ENCODE assay signal across 11 cellular contexts in the genomic region with DNA sequence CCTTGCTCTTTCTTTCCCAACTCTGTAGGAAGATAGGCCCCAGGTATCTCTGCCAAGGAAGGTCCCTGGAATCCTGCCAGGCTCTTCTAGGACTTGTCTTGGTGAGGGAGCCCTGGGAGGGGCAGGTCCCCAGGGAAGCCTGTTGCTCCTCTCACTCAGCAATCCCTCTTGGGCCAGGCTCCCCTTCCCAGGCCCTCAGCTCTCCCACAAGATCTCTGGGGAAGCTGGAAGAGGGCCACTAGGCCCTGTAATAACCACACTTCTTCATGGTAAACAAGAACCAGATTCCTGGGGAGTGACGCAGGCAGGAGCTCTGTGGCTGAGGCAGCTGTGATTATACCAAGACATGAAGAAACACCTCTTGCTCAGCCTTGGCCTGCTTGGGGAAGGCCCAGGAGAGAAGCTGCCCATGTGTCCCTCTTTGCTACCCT. TPM values are rescaled to one million over a fixed set of nuclear protein-coding genes. Genes with fewer than 3 reads are reported as not detected.
DNase-seq lines count a peak whose midpoint lies in the region; ATAC-seq, FAIRE-seq and TF ChIP-seq lines count a peak whose summit lies in the region.
"Had no signal": no experiment of that assay in that cellular context is flagged by ENCODE, and none has a peak within 500 bp of the region (broad histone marks: within the 10 kb centered on the region; RNA-seq: fewer than 3 reads in every experiment).

No MANE protein-coding gene starts in this region.

- peak overlapping the region; percentile 6 to 16 for H3K9ac ChIP-seq in duodenal mucosa (ENCODE audit: low read depth in 1 of 2, low read length in 2 of 2)
- no peak overlapping the region for H3K9ac ChIP-seq in MM.1S (ENCODE audit: low read length)

- no peaks in the 10 kb centered on the region for H3K9me2 ChIP-seq in MM.1S (replicated peaks; ENCODE audit: insufficient read depth, low read length)

- peaks cover 8% of the 10 kb centered on the region for H3K4me1 Mint-ChIP-seq in activated CD8-positive, alpha-beta memory T cell treated with anti-CD3 and anti-CD28 coated beads, Interleukin-2, amount 10 ng/mL, durations not matched to agents 7 days and 5 days

- TF ChIP-seq EP300 in A549 (IDR thresholded peaks at IDR 0.05), result no peak

- H2AFZ ChIP-seq in MM.1S (ENCODE audit: low read length), result no peak overlapping the region

- no peaks in the 10 kb centered on the region for H3K79me2 ChIP-seq in MM.1S (ENCODE audit: low read length)

- POLR2A ChIA-PET in A549 (lab: Yijun Ruan, JAX), result interaction anchor here (1.1 to 2.1 kb wide), 3 partner anchors 10 to 62 kb away, joined by 3 to 17 read pairs (median 6); partner anchors contain the start of genes DYRK3, EIF2D and MAPKAPK2

- CTCF ChIA-PET in A549 (lab: Yijun Ruan, JAX), result interaction anchor here (0.6 to 6.6 kb wide), 13 partner anchors 10 to 741 kb away, joined by 3 to 97 read pairs (median 5); partner anchors contain the start of gene DYRK3
- CTCF ChIA-PET in activated CD8-positive, alpha-beta memory T cell treated with anti-CD3 and anti-CD28 coated beads, Interleukin-2, amount 10 ng/mL, durations not matched to agents 7 days and 5 days (lab: Charles Lee), result interaction anchor here (11.9 kb wide), 1 partner anchor 14 kb away, joined by 134 read pairs; no protein-coding TSS in a partner anchor

- H3K4me2 ChIP-seq in A549 (peak overlapping the region; percentile 47), MM.1S (ENCODE audit: low read depth, low read length) (no peak overlapping the region)

- H3K9me3 ChIP-seq in A549, result no peaks in the 10 kb centered on the region
- H3K9me3 ChIP-seq in duodenal mucosa (ENCODE audit: control insufficient read depth in 1 of 2, low read length in 2 of 2), result no peaks in the 10 kb centered on the region
- no peaks in the 10 kb centered on the region for H3K9me3 ChIP-seq in muscle layer of duodenum (ENCODE audit: control insufficient read depth in 1 of 2, low read length in 2 of 2)
- H3K9me3 ChIP-seq in MM.1S (replicated peaks; ENCODE audit: insufficient read depth, low read length), result no peaks in the 10 kb centered on the region

- H3K27ac ChIP-seq in A549 (peak overlapping the region; percentile 64 to 84), duodenal mucosa (ENCODE audit: low read depth, low read length) (peak overlapping the region; percentile 55), muscle layer of duodenum (ENCODE audit: low read length) (peak overlapping the region; percentile 76), MM.1S (ENCODE audit: low read length) (no peak overlapping the region)

- H3K27ac Mint-ChIP-seq in activated CD8-positive, alpha-beta memory T cell treated with anti-CD3 and anti-CD28 coated beads, Interleukin-2, amount 10 ng/mL, durations not matched to agents 7 days and 5 days, result no peak overlapping the region
- H3K27ac Mint-ChIP-seq: activated T-helper 1 cell treated with anti-CD3 and anti-CD28 coated beads, Interleukin-12 subunit alpha, Interleukin-12 subunit beta, Interleukin-2, Interleukin-4 antibody, amounts not matched to agents 30 ng/mL and 10 ng/mL and 1 ng/mL, durations not matched to agents 14 hours and 24 hours and 36 hours; memory B cell had no signal

- H3K9me3 Mint-ChIP-seq in activated CD8-positive, alpha-beta memory T cell treated with anti-CD3 and anti-CD28 coated beads, Interleukin-2, amount 10 ng/mL, durations not matched to agents 7 days and 5 days (ENCODE audit: low read depth), result no peaks in the 10 kb centered on the region
- H3K9me3 Mint-ChIP-seq: activated T-helper 1 cell treated with anti-CD3 and anti-CD28 coated beads, Interleukin-12 subunit alpha, Interleukin-12 subunit beta, Interleukin-2, Interleukin-4 antibody, amounts not matched to agents 30 ng/mL and 10 ng/mL and 1 ng/mL, durations not matched to agents 14 hours and 24 hours and 36 hours; memory B cell had no signal

- peaks cover 7% of the 10 kb centered on the region for H3K27me3 Mint-ChIP-seq in activated CD8-positive, alpha-beta memory T cell treated with anti-CD3 and anti-CD28 coated beads, Interleukin-2, amount 10 ng/mL, durations not matched to agents 7 days and 5 days
- H3K27me3 Mint-ChIP-seq: memory B cell had no signal

- TF ChIP-seq POLR2A in A549 (IDR thresholded peaks at IDR 0.05; ENCODE audit: low read length), result no peak

- peaks cover 29% of the 10 kb centered on the region for H3K4me1 ChIP-seq in A549
- H3K4me1 ChIP-seq in duodenal mucosa (ENCODE audit: control insufficient read depth in 1 of 2, insufficient read depth in 2 of 2, low read length in 2 of 2), result peaks cover 43 to 54% of the 10 kb centered on the region in 2 donors
- H3K4me1 ChIP-seq in muscle layer of duodenum (ENCODE audit: control insufficient read depth in 1 of 2, insufficient read depth in 2 of 2, low read length in 2 of 2), result peaks cover 31 to 32% of the 10 kb centered on the region in 2 donors
- peaks cover 54% of the 10 kb centered on the region for H3K4me1 ChIP-seq in MM.1S (ENCODE audit: low read length)

- no peaks in the 10 kb centered on the region for H3K36me3 ChIP-seq in duodenal mucosa (ENCODE audit: control insufficient read depth in 1 of 2, insufficient read depth in 2 of 2, low read length in 2 of 2)
- no peaks in the 10 kb centered on the region for H3K36me3 ChIP-seq in muscle layer of duodenum (ENCODE audit: control insufficient read depth in 1 of 2, insufficient read depth in 2 of 2, low read length in 2 of 2)
- H3K36me3 ChIP-seq in MM.1S (replicated peaks; ENCODE audit: insufficient read depth, low read length), result no peaks in the 10 kb centered on the region

- H3K4me3 Mint-ChIP-seq in activated CD8-positive, alpha-beta memory T cell treated with anti-CD3 and anti-CD28 coated beads, Interleukin-2, amount 10 ng/mL, durations not matched to agents 7 days and 5 days, result no peak overlapping the region
- H3K4me3 Mint-ChIP-seq: activated T-helper 1 cell treated with anti-CD3 and anti-CD28 coated beads, Interleukin-12 subunit alpha, Interleukin-12 subunit beta, Interleukin-2, Interleukin-4 antibody, amounts not matched to agents 30 ng/mL and 10 ng/mL and 1 ng/mL, durations not matched to agents 14 hours and 24 hours and 36 hours; memory B cell had no signal

- H3K27me3 ChIP-seq in duodenal mucosa (ENCODE audit: control insufficient read depth in 1 of 2, insufficient read depth in 2 of 2, low read length in 2 of 2) (no peaks in the 10 kb centered on the region), muscle layer of duodenum (ENCODE audit: low read depth, low read length) (no peaks in the 10 kb centered on the region), MM.1S (replicated peaks; ENCODE audit: insufficient read depth, low read length) (no peaks in the 10 kb centered on the region)

- peaks cover 21% of the 10 kb centered on the region for H3F3A ChIP-seq in MM.1S (ENCODE audit: insufficient read depth, low read length)

- DNase-seq in A549 (ENCODE audit: low read depth in 1 of 2, low spot score in 1 of 2) (peak; percentile 46 to 85), LHCN-M2 (ENCODE audit: low read depth) (peak; percentile 99), MM.1S (no peak)
- no peak for DNase-seq in activated CD8-positive, alpha-beta memory T cell treated with anti-CD3 and anti-CD28 coated beads, Interleukin-2, amount 10 ng/mL, durations not matched to agents 7 days and 5 days
- DNase-seq: DND-41 had no signal

- ATAC-seq in A549, result peak; percentile 96
- ATAC-seq in HG03469 (IDR thresholded peaks at IDR 0.05; ENCODE audit: unreplicated experiment), result no peak
- no peak for ATAC-seq in activated CD8-positive, alpha-beta memory T cell treated with anti-CD3 and anti-CD28 coated beads, Interleukin-2, amount 10 ng/mL, durations not matched to agents 7 days and 5 days
- ATAC-seq in HG02884 (IDR thresholded peaks at IDR 0.05; ENCODE audit: unreplicated experiment), result no peak

- no peak for TF ChIP-seq RAD21 in A549 (conservative IDR thresholded peaks at IDR 0.05 in 1 of 2, IDR thresholded peaks at IDR 0.05 in 1 of 2)

- H3K36me3 Mint-ChIP-seq in activated CD8-positive, alpha-beta memory T cell treated with anti-CD3 and anti-CD28 coated beads, Interleukin-2, amount 10 ng/mL, durations not matched to agents 7 days and 5 days, result no peaks in the 10 kb centered on the region
- H3K36me3 Mint-ChIP-seq: memory B cell had no signal

- H4K20me1 ChIP-seq in MM.1S (ENCODE audit: insufficient read depth, low read length), result no peaks in the 10 kb centered on the region

- no peak for FAIRE-seq in A549 (lab: Jason Lieb, UNC)

- H3K4me3 ChIP-seq in A549 (no peak overlapping the region), duodenal mucosa (ENCODE audit: low read depth in 1 of 2, low read length in 2 of 2) (no peak overlapping the region), muscle layer of duodenum (ENCODE audit: low read depth in 1 of 2, low read length in 2 of 2) (no peak overlapping the region), MM.1S (ENCODE audit: low read length) (no peak overlapping the region)

- TF ChIP-seq CTCF in A549 (IDR thresholded peaks at IDR 0.05) (no peak), MM.1S (IDR thresholded peaks at IDR 0.05; ENCODE audit: low read length) (no peak)

- 20% methylated on average over 1 of the region's 1 CpG for WGBS in A549 (ENCODE audit: missing lambda C conversion rate)

TF ChIP-seq in A549, 52 proteins besides CTCF, POLR2A, EP300 and RAD21 (continues in another document):
- TF ChIP-seq MAX (IDR thresholded peaks at IDR 0.05) (0 out of 2 replicates have a peak, but pooled peaks have one; percentile 26), KDM1A (IDR thresholded peaks at IDR 0.05; ENCODE audit: low read depth) (no peak)

RNA-seq across cellular contexts. Expression of gene MAPKAPK2, which starts 9.9 kb away (rescaled TPM):
- 37.2 and 48.5 TPM in 2 replicates for polyA plus RNA-seq in A549 (2011; rRNA removed)
- polyA plus RNA-seq in A549 (2012; cell fraction: cytosol; rRNA removed), result 34.3 and 42.5 TPM in 2 replicates
- 62.0 and 66.6 TPM in 2 replicates for polyA plus RNA-seq in A549 (2012; cell fraction: nucleus; rRNA removed)
- 36.5 to 43.8 TPM (median 43.0 TPM) in 3 replicates for polyA plus RNA-seq in A549 (2017; fragmentation: RNase III; extraction: RNeasy Plus Mini Kit Qiagen cat#74134 plus additional on column Dnase treatment)
- 49.2 and 51.4 TPM in 2 replicates for polyA minus RNA-seq in A549 (2011; rRNA and poly(A)+ RNA removed)
- total RNA-seq in LHCN-M2 (2014; rRNA removed), result 41.7 and 49.4 TPM in 2 replicates
- 68.7 TPM for polyA plus RNA-seq in LHCN-M2 (2012)
- total RNA-seq in activated CD8-positive, alpha-beta memory T cell treated with anti-CD3 and anti-CD28 coated beads, Interleukin-2, amount 10 ng/mL, durations not matched to agents 7 days and 5 days, result 10 to 100 TPM; 85.7 to 93.8 TPM

RNA-seq across cellular contexts. Expression of gene DYRK3, which starts 39.4 kb away (rescaled TPM):
- polyA plus RNA-seq in A549 (2011; rRNA removed), result 7.3 and 9.3 TPM in 2 replicates
- 1.8 and 2.1 TPM in 2 replicates for polyA plus RNA-seq in A549 (2012; cell fraction: cytosol; rRNA removed)
- 2.0 and 2.6 TPM in 2 replicates for polyA plus RNA-seq in A549 (2012; cell fraction: nucleus; rRNA removed)
- polyA plus RNA-seq in A549 (2017; fragmentation: RNase III; extraction: RNeasy Plus Mini Kit Qiagen cat#74134 plus additional on column Dnase treatment), result 8.2 to 8.8 TPM (median 8.7 TPM) in 3 replicates
- 8.5 and 10.5 TPM in 2 replicates for polyA minus RNA-seq in A549 (2011; rRNA and poly(A)+ RNA removed)
- total RNA-seq in LHCN-M2 (2014; rRNA removed), result 30.5 and 31.0 TPM in 2 replicates
- 9.1 TPM for polyA plus RNA-seq in LHCN-M2 (2012)
- total RNA-seq in activated CD8-positive, alpha-beta memory T cell treated with anti-CD3 and anti-CD28 coated beads, Interleukin-2, amount 10 ng/mL, durations not matched to agents 7 days and 5 days, result 10 to 100 TPM in 1 of 2 experiments, 1 to 10 TPM in 1; 9.5 to 12.7 TPM

Comparison
In these comparisons a context has a peak if more than half of its experiments do, and no peak if none do; other contexts are left out.
1. ATAC-seq: peak in A549 (2 of 2); none in HG03469 (single experiment), activated CD8-positive, alpha-beta memory T cell treated with anti-CD3 and anti-CD28 coated beads, Interleukin-2, amount 10 ng/mL, durations not matched to agents 7 days and 5 days (single experiment) and HG02884 (single experiment).
2. DNase-seq: peak in A549 (2 of 2) and LHCN-M2 (single experiment); none in MM.1S (single experiment) and activated CD8-positive, alpha-beta memory T cell treated with anti-CD3 and anti-CD28 coated beads, Interleukin-2, amount 10 ng/mL, durations not matched to agents 7 days and 5 days (single experiment).